In genomic region chr2:219041252-219041651, GRCh38 we compare ENCODE assay signal across 8 cellular contexts. TPM values are rescaled to one million over a fixed set of nuclear protein-coding genes. Genes with fewer than 3 reads are reported as not detected.
A peak's percentile ranks its signal among the peaks of the same experiment; 100 is the strongest.
DNase-seq lines count a peak whose midpoint lies in the region; ATAC-seq, FAIRE-seq and TF ChIP-seq lines count a peak whose summit lies in the region.

Gene CFAP65 (minus strand): TSS chr2:219041516. CDS start chr2:219039048, 2,468 bp downstream.

- CTCF ChIA-PET in CD8-positive, alpha-beta T cell (lab: Charles Lee), result interaction anchor here (0.8 to 3.6 kb wide), 4 partner anchors 11 to 61 kb away, joined by 3 to 37 read pairs (median 7); no protein-coding TSS in a partner anchor

- H3K4me1 Mint-ChIP-seq in CD8-positive, alpha-beta T cell (ENCODE audit: low read depth), result peaks cover 8% of the 10 kb centered on the region
- peaks cover 12% of the 10 kb centered on the region for H3K4me1 Mint-ChIP-seq in activated naive CD4-positive, alpha-beta T cell treated with anti-CD3 and anti-CD28 coated beads, Interleukin-2, amount 50 U/mL, for 24 hours

- no CpG with 5 or more reads among the region's 21 CpGs for WGBS in iPS DF 6.9 (ENCODE audit: insufficient coverage, insufficient read length)
- 1 to 6% (median 2%) methylated on average over 21 of the region's 21 CpGs for WGBS in small intestine, 3 donors

- intact Hi-C loops in CD8-positive, alpha-beta T cell (cut with DNase I, micrococcal nuclease), result no loop called here
- intact Hi-C loops in sciatic nerve (cut with DNase I), result no loop called here

- H3K27ac Mint-ChIP-seq in CD8-positive, alpha-beta T cell, result no peak within 1 kb of the TSS
- H3K27ac Mint-ChIP-seq in activated naive CD4-positive, alpha-beta T cell treated with anti-CD3 and anti-CD28 coated beads, Interleukin-2, amount 50 U/mL, for 24 hours, result peak within 1 kb of the TSS; percentile 59

- no peaks in the 10 kb centered on the region for H3K9me3 Mint-ChIP-seq in CD8-positive, alpha-beta T cell
- H3K9me3 Mint-ChIP-seq in activated naive CD4-positive, alpha-beta T cell treated with anti-CD3 and anti-CD28 coated beads, Interleukin-2, amount 50 U/mL, for 24 hours, result no peaks in the 10 kb centered on the region

- H3K27me3 Mint-ChIP-seq in CD8-positive, alpha-beta T cell (ENCODE audit: low read depth), result peaks cover 65% of the 10 kb centered on the region
- peaks cover 45% of the 10 kb centered on the region for H3K27me3 Mint-ChIP-seq in activated naive CD4-positive, alpha-beta T cell treated with anti-CD3 and anti-CD28 coated beads, Interleukin-2, amount 50 U/mL, for 24 hours

- H3K4me3 ChIP-seq in CD8-positive, alpha-beta T cell (ENCODE audit: low read depth, low read length), result no peak within 1 kb of the TSS
- H3K4me3 ChIP-seq in LNCaP clone FGC (ENCODE audit: low read depth, low read length) (peak within 1 kb of the TSS; percentile 70), iPS DF 6.9 (ENCODE audit: low read length) (peak within 1 kb of the TSS; percentile 24; the same call in 1 of the 2 replicates), small intestine (ENCODE audit: low read depth in 1 of 2, low read length in 2 of 2) (no peak within 1 kb of the TSS)

- H3K27me3 ChIP-seq in CD8-positive, alpha-beta T cell (ENCODE audit: insufficient read depth, low read length), result peaks cover 27% of the 10 kb centered on the region
- no peaks in the 10 kb centered on the region for H3K27me3 ChIP-seq in iPS DF 6.9 (ENCODE audit: control insufficient read depth, insufficient read depth, low read length)
- H3K27me3 ChIP-seq in small intestine (ENCODE audit: control insufficient read depth in 2 of 2, insufficient read depth in 2 of 2, low read length in 2 of 2), result peaks cover 0 to 22% of the 10 kb centered on the region in 2 donors

- no peaks in the 10 kb centered on the region for H3K36me3 Mint-ChIP-seq in CD8-positive, alpha-beta T cell
- H3K36me3 Mint-ChIP-seq in activated naive CD4-positive, alpha-beta T cell treated with anti-CD3 and anti-CD28 coated beads, Interleukin-2, amount 50 U/mL, for 24 hours, result no peaks in the 10 kb centered on the region

- no peak within 1 kb of the TSS for H3K27ac ChIP-seq in CD8-positive, alpha-beta T cell (ENCODE audit: low read depth, low read length)
- H3K27ac ChIP-seq in iPS DF 6.9 (ENCODE audit: low read length) (no peak within 1 kb of the TSS), small intestine (ENCODE audit: low read depth in 1 of 2, low read length in 1 of 2) (no peak within 1 kb of the TSS)

- H3K36me3 ChIP-seq in CD8-positive, alpha-beta T cell (ENCODE audit: insufficient read depth, low read length), result no peaks in the 10 kb centered on the region
- H3K36me3 ChIP-seq in iPS DF 6.9 (ENCODE audit: control insufficient read depth, insufficient read depth, low read length) (no peaks in the 10 kb centered on the region), small intestine (ENCODE audit: control insufficient read depth in 2 of 2, insufficient read depth in 2 of 2, low read length in 2 of 2) (no peaks in the 10 kb centered on the region)

- no peak for TF ChIP-seq CTCF in CD8-positive, alpha-beta T cell (IDR thresholded peaks at IDR 0.05)
- TF ChIP-seq CTCF in LNCaP clone FGC (IDR thresholded peaks at IDR 0.05; ENCODE audit: control insufficient read depth, extremely low read depth, insufficient read depth), result no peak

- ATAC-seq in CD8-positive, alpha-beta T cell, result peak; percentile 63
- no peak for ATAC-seq in sciatic nerve

- H3K4me3 Mint-ChIP-seq in CD8-positive, alpha-beta T cell, result peak within 1 kb of the TSS; percentile 72
- peak within 1 kb of the TSS; percentile 77 for H3K4me3 Mint-ChIP-seq in activated naive CD4-positive, alpha-beta T cell treated with anti-CD3 and anti-CD28 coated beads, Interleukin-2, amount 50 U/mL, for 24 hours

- H3K4me1 ChIP-seq in CD8-positive, alpha-beta T cell (ENCODE audit: insufficient read depth, low read length), result peaks cover 3% of the 10 kb centered on the region
- no peaks in the 10 kb centered on the region for H3K4me1 ChIP-seq in iPS DF 6.9 (ENCODE audit: control insufficient read depth, insufficient read depth, low read length)
- H3K4me1 ChIP-seq in small intestine (ENCODE audit: control insufficient read depth in 2 of 2, insufficient read depth in 1 of 2, low read depth in 1 of 2, low read length in 1 of 2), result no peaks in the 10 kb centered on the region

- H3K9me3 ChIP-seq in CD8-positive, alpha-beta T cell (ENCODE audit: low read length), result no peaks in the 10 kb centered on the region
- H3K9me3 ChIP-seq in iPS DF 6.9 (ENCODE audit: control insufficient read depth, insufficient read depth, low read length) (no peaks in the 10 kb centered on the region), small intestine (ENCODE audit: control insufficient read depth, low read depth) (no peaks in the 10 kb centered on the region)

- DNase-seq in CD8-positive, alpha-beta T cell, result no peak
- DNase-seq in LNCaP clone FGC (ENCODE audit: low read depth), result peak; percentile 27
- DNase-seq in iPS DF 6.9 (ENCODE audit: low read depth, low spot score), result no peak
- peak; percentile 52 for DNase-seq in small intestine
- no peak for DNase-seq in GDM1 (lab: John Stamatoyannopoulos, UW)
- DNase-seq in sciatic nerve (ENCODE audit: low spot score), result no peak
- no peak for DNase-seq in T-helper 9 cell

- POLR2A ChIA-PET in CD8-positive, alpha-beta T cell (lab: Charles Lee), result no interaction called here

- no peak for FAIRE-seq in small intestine (lab: Jason Lieb, UNC)

RNA-seq across cellular contexts. Expression of gene CFAP65, which starts in this region (rescaled TPM):
- not detected for total RNA-seq in CD8-positive, alpha-beta T cell
- 1 to 10 TPM in 1 of 3 donors, under 1 TPM in 1, not detected in 1; 0.06 to 1.1 TPM for polyA plus RNA-seq in small intestine
- 0.18 TPM for total RNA-seq in sciatic nerve

Comparison
In these comparisons a context has a peak if more than half of its experiments do, and no peak if none do; other contexts are left out.
1. Peak in ATAC-seq in CD8-positive, alpha-beta T cell; RNA of the gene not detected or under 1 TPM.
2. DNase-seq: peak in LNCaP clone FGC (single experiment) and small intestine (single experiment); none in CD8-positive, alpha-beta T cell (0 of 7), iPS DF 6.9 (single experiment), GDM1 (single experiment), sciatic nerve (single experiment) and T-helper 9 cell (single experiment).
3. H3K4me3 ChIP-seq: peak in LNCaP clone FGC (single experiment) and iPS DF 6.9 (single experiment); none in CD8-positive, alpha-beta T cell (single experiment) and small intestine (0 of 2).